In the genomic region with DNA sequence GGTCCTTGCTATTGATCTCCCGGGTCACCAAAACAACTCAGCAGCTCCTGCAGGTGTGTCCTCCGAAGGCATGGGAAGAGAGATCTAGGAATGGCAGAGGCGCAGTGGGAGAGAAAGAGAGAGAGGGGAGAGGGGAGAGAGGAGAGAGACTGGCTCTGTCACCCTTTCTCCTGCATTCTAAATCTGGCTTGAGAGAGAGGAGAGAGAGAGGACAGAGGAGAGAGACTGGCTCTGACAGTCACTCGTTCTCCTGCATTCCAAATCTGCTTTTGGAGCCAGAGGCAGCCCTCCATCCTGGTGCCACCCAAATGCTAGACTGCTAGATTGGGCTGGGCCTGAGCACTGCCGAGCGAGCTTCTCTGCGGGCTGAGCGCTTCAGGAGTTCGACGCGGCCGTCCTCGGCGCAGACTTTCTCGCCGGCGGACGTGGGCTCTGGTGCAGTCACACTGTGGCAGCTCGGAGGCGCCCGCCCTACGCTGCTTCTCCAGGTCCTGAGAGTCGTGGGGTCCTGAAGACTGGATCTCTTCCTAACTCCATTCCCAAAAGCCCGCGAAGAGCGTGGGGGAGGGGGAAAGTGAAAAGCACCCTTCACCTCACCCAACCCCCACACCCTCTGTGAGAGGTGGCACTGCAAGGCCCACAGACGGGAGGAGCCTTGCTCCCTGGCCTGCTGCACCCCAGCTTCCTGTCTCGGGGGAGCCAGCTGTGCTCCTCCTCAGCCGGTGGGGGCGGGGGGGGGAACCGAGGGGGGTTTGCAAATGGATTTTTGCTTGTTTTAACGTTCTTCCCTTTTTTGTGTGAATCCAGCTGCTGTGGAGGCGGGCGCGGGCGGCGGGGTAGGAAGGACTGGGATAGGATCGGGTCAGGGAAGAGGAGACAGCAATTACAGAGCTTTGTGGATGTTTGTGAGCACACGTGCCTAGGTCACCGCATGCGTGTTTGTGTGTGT, we compare ENCODE assay signal across 8 cellular contexts.
DNase-seq lines count a peak whose midpoint lies in the region; ATAC-seq and TF ChIP-seq lines count a peak whose summit lies in the region.

No MANE protein-coding gene starts in this region.

- intact Hi-C loops in Right ventricle myocardium inferior (cut with DNase I): loop anchor here (5.0 to 10.0 kb wide), 2 partner anchors 163 to 376 kb away; no protein-coding TSS in a partner anchor
- intact Hi-C loops in cardiac septum (cut with DNase I): loop anchor here (5.0 kb wide), 1 partner anchor 376 kb away; no protein-coding TSS in a partner anchor
- intact Hi-C loops in upper lobe of right lung (cut with DNase I): no loop called here
- intact Hi-C loops in A673 (cut with micrococcal nuclease; ENCODE audit: unreplicated experiment): no loop called here

- H3K27me3 ChIP-seq in upper lobe of right lung: peaks cover 72% of the 10 kb centered on the region
- peaks cover 59% of the 10 kb centered on the region for H3K27me3 ChIP-seq in A673 (replicated peaks; ENCODE audit: insufficient read depth, low read depth, low read length, poor library complexity)

- DNase-seq in Right ventricle myocardium inferior (ENCODE audit: missing footprints): no peak
- no peak for DNase-seq in cardiac septum (ENCODE audit: low spot score)
- DNase-seq in T-helper 17 cell: no peak
- DNase-seq in iPS-NIHi7 (ENCODE audit: extremely low spot score): peak; percentile 30
- no peak for DNase-seq in upper lobe of right lung
- DNase-seq in A673 (ENCODE audit: low spot score): no peak

- H3K4me3 ChIP-seq in upper lobe of right lung (no peak overlapping the region), A673 (ENCODE audit: low read depth, low read length, poor library complexity, severe bottlenecking) (no peak overlapping the region)

- BruUV-seq in A673 (replicated peaks; lab: Mats Ljungman, UMichigan): no TSS peak

- peaks cover 2% of the 10 kb centered on the region for H3K9me3 ChIP-seq in T-helper 17 cell (ENCODE audit: control insufficient read depth, low read length, poor library complexity, severe bottlenecking)
- H3K9me3 ChIP-seq in upper lobe of right lung: no peaks in the 10 kb centered on the region
- H3K9me3 ChIP-seq in A673 (ENCODE audit: low read depth, low read length, poor library complexity, severe bottlenecking): no peaks in the 10 kb centered on the region

- H3K36me3 ChIP-seq in upper lobe of right lung (no peaks in the 10 kb centered on the region), A673 (ENCODE audit: insufficient read depth, low read length, poor library complexity, severe bottlenecking) (no peaks in the 10 kb centered on the region)

- no peak overlapping the region for H3K27ac Mint-ChIP-seq in T-helper 17 cell

- H3K36me3 Mint-ChIP-seq in T-helper 17 cell (ENCODE audit: low read depth): peaks cover 4% of the 10 kb centered on the region

- H3K4me3 Mint-ChIP-seq in T-helper 17 cell: peak overlapping the region; percentile 61

- POLR2A ChIA-PET in A673 (lab: Charles Lee; ENCODE audit: low non-redundant PET): no interaction called here

- H3K27ac ChIP-seq in upper lobe of right lung (no peak overlapping the region), A673 (ENCODE audit: low read depth, low read length, poor library complexity, severe bottlenecking) (no peak overlapping the region)

- H3K4me1 ChIP-seq in upper lobe of right lung (peaks cover 7% of the 10 kb centered on the region), A673 (ENCODE audit: insufficient read depth, low read length, poor library complexity, severe bottlenecking) (peaks cover 5% of the 10 kb centered on the region)

- no peak for TF ChIP-seq CTCF in upper lobe of right lung (IDR thresholded peaks at IDR 0.05)
- no peak for TF ChIP-seq CTCF in A673 (conservative IDR thresholded peaks at IDR 0.05; ENCODE audit: low read depth, low read length)

- CTCF ChIA-PET in A673 (lab: Charles Lee): no interaction called here

- ATAC-seq in Right ventricle myocardium inferior (peak; percentile 61), T-helper 17 cell (no peak), upper lobe of right lung (peak; percentile 56), HG03342 (IDR thresholded peaks at IDR 0.05; ENCODE audit: unreplicated experiment) (no peak), HG03045 (IDR thresholded peaks at IDR 0.05; ENCODE audit: unreplicated experiment) (no peak)

- H3K4me1 Mint-ChIP-seq in T-helper 17 cell: peaks cover 8% of the 10 kb centered on the region

- H3K27me3 Mint-ChIP-seq in T-helper 17 cell: peaks cover 80% of the 10 kb centered on the region

Comparison
In these comparisons a context has a peak if more than half of its experiments do, and no peak if none do; other contexts are left out.
1. ATAC-seq: peak in Right ventricle myocardium inferior (single experiment) and upper lobe of right lung (single experiment); none in T-helper 17 cell (single experiment), HG03342 (single experiment) and HG03045 (single experiment).
2. intact Hi-C loops: an anchor here in Right ventricle myocardium inferior (5.0 to 10.0 kb wide) and cardiac septum (5.0 kb wide); none called in upper lobe of right lung and A673.